ENCODE assay signal across 9 cellular contexts in the genomic region with DNA sequence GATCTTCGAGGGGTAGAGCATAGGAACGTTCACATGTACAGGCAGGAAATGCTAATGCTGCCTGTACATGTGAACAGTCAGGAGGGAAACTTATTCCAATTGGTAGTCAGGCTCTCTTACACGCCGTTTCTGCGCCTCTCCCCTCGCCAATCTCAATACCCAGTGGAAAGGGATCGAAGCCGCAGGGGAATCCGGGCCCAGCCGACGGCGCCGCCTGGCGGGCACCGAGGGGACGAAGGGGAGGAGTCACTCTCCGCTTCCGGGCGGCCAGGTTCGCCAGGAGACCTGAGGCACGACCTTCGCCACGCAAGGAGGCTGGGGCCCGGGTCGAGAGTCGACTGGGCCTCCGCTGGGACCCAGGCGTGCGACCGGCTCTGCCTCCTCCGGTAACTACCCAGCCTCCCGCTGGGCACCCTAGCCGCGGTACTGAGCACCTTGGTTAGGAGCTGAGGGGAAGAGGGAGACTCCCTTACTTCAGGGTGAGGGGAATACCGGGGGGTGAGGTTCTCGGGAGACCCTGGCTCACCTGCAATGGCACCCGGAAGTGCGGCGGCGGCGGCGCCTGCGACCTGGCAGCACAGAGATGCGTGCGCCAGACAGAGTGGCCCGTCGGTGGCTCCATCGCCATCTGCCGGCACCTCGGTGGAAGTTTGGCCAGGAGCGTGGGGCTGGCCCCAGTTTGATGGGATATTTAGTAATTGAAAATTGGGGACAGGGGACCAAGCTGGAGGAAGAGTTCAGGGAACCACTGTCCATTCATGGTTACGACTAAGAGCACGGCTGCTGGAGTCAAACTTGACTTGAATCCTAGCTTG. TPM values are rescaled to one million over a fixed set of nuclear protein-coding genes. Genes with fewer than 3 reads are reported as not detected.
DNase-seq lines count a peak whose midpoint lies in the region; ATAC-seq, FAIRE-seq and TF ChIP-seq lines count a peak whose summit lies in the region.
"Had no signal": no experiment of that assay in that cellular context is flagged by ENCODE, and none has a peak within 500 bp of the region (broad histone marks: within the 10 kb centered on the region; RNA-seq: fewer than 3 reads in every experiment).

A gene (minus strand): TSS at position 557 of the 815 bp plus-strand sequence. CDS start 1,026 bp downstream, outside the sequence.

- no peaks in the 10 kb centered on the region for H3K9me3 ChIP-seq in kidney (ENCODE audit: control insufficient read depth in 1 of 2, low read length in 2 of 2)

- no peak for FAIRE-seq in kidney (lab: Jason Lieb, UNC)
- FAIRE-seq: TTC549 had no signal

- H3K9ac ChIP-seq in kidney (ENCODE audit: low read length in 2 of 2) = peak within 1 kb of the TSS; percentile 35 to 99

- peaks cover 0 to 4% of the 10 kb centered on the region in 2 donors for H3K4me1 ChIP-seq in kidney (ENCODE audit: control insufficient read depth in 1 of 2, insufficient read depth in 1 of 2, low read depth in 1 of 2, low read length in 2 of 2)

- peaks cover 17 to 34% of the 10 kb centered on the region in 2 donors for H3K36me3 ChIP-seq in kidney (ENCODE audit: control insufficient read depth in 1 of 2, insufficient read depth in 2 of 2, low read length in 2 of 2)

- ATAC-seq in GM18907 (IDR thresholded peaks at IDR 0.05; ENCODE audit: unreplicated experiment) (peak; percentile 87), HG03139 (IDR thresholded peaks at IDR 0.05; ENCODE audit: unreplicated experiment) (peak; percentile 78)
- ATAC-seq in activated CD4-positive, CD25-positive, alpha-beta regulatory T cell treated with anti-CD3 and anti-CD28 coated beads, Interleukin-2, amount 50 U/mL, for 24 hours = peak; percentile 90 to 93

- intact Hi-C loops in kidney (cut with DNase I) = no loop called here

- TF ChIP-seq CTCF in AG09309 (IDR thresholded peaks at IDR 0.05; ENCODE audit: control insufficient read depth, insufficient read depth, low read depth, low read length, missing control alignments) (peak; percentile 97), kidney (IDR thresholded peaks at IDR 0.05; ENCODE audit: borderline replicate concordance, extremely low read depth, insufficient read depth) (peak; percentile 84)

- DNase-seq in AG09309 (ENCODE audit: low read depth) (no peak), NCI-H226 (peak; percentile 46), cerebellar cortex (ENCODE audit: low spot score) (peak; percentile 89), kidney (peak; percentile 97)
- DNase-seq in stimulated activated CD4-positive, alpha-beta T cell treated with anti-CD3 and anti-CD28 coated beads, Interleukin-15, amount 100 ng/mL, for 48 hours (ENCODE audit: low read depth in 2 of 2) = peak; percentile 84 to 87

- H3K27ac ChIP-seq in kidney (ENCODE audit: low read depth in 2 of 2, low read length in 2 of 2) = peak within 1 kb of the TSS; percentile 96 to 99

- H3K4me3 ChIP-seq in AG09309 (ENCODE audit: control insufficient read depth, low read depth, low read length) (peak within 1 kb of the TSS; percentile 97), kidney (ENCODE audit: low read length in 2 of 2) (peak within 1 kb of the TSS; percentile 81 to 97)

RNA-seq across cellular contexts. Expression of the gene that starts here (rescaled TPM):
- 34.9 TPM for total RNA-seq in kidney
- polyA plus RNA-seq in kidney (ENCODE audit: insufficient read depth, low read depth, low replicate concordance) = 28.1 TPM
